12 cellular contexts compared by ENCODE assay signal in genomic region chr11:28463826-28464225, GRCh38.
DNase-seq lines count a peak whose midpoint lies in the region; ATAC-seq and TF ChIP-seq lines count a peak whose summit lies in the region.
"Had no signal": no experiment of that assay in that cellular context is flagged by ENCODE, and none has a peak within 500 bp of the region (broad histone marks: within the 10 kb centered on the region; RNA-seq: fewer than 3 reads in every experiment).

No MANE protein-coding gene starts in this region.

- CTCF ChIA-PET in T-cell (lab: Charles Lee) = no interaction called here

- no peaks in the 10 kb centered on the region for H3K27me3 Mint-ChIP-seq in T-cell

- no peaks in the 10 kb centered on the region for H3F3A ChIP-seq in smooth muscle cell (ENCODE audit: low read depth)

- H3K4me1 ChIP-seq in adipocyte (ENCODE audit: control insufficient read depth, insufficient read depth, low read length) = peaks cover 32% of the 10 kb centered on the region
- no peaks in the 10 kb centered on the region for H3K4me1 ChIP-seq in smooth muscle cell (ENCODE audit: low read depth)

- no peaks in the 10 kb centered on the region for H3K79me2 ChIP-seq in smooth muscle cell (ENCODE audit: low read depth)

- H3K9ac ChIP-seq in adipocyte (ENCODE audit: low read length) (no peak overlapping the region), smooth muscle cell (ENCODE audit: low read depth) (peak overlapping the region; percentile 12)

- H3K9me3 ChIP-seq in adipocyte (ENCODE audit: control insufficient read depth, low read length) (no peaks in the 10 kb centered on the region), smooth muscle cell (replicated peaks; ENCODE audit: low read depth) (no peaks in the 10 kb centered on the region)

- H3K9me3 Mint-ChIP-seq in T-cell = peaks cover 0 to 6% (median 0%) of the 10 kb centered on the region in 3 donors

- no peak overlapping the region for H3K4me3 Mint-ChIP-seq in T-cell

- H3K36me3 Mint-ChIP-seq in T-cell = no peaks in the 10 kb centered on the region

- no peak overlapping the region for H3K27ac Mint-ChIP-seq in T-cell

- peak; percentile 84 for DNase-seq in HCEC 1CT
- peak; percentile 38 for DNase-seq in adipocyte (ENCODE audit: low read depth)
- peak; percentile 74 for DNase-seq in fibroblast of gingiva (ENCODE audit: low read depth)
- no peak for DNase-seq in smooth muscle cell (lab: John Stamatoyannopoulos, UW; ENCODE audit: unreplicated experiment)
- no peak for DNase-seq in foreskin melanocyte
- no peak for DNase-seq in T-cell
- DNase-seq: NCI-H2029, NCI-H524, SHP77 treated with DMSO at 0.1 percent for 48 hours had no signal

- ATAC-seq in HG03378 (IDR thresholded peaks at IDR 0.05; ENCODE audit: unreplicated experiment) (no peak), GM21723 (IDR thresholded peaks at IDR 0.05; ENCODE audit: unreplicated experiment) (no peak), T-cell (replicated peaks in 1 of 4) (no peak)

- H3K36me3 ChIP-seq in adipocyte (ENCODE audit: control insufficient read depth, insufficient read depth, low read length, severe bottlenecking) (no peaks in the 10 kb centered on the region), smooth muscle cell (ENCODE audit: low read depth) (no peaks in the 10 kb centered on the region)

- no peaks in the 10 kb centered on the region for H4K20me1 ChIP-seq in smooth muscle cell (ENCODE audit: low read depth)

- no peak for TF ChIP-seq CTCF in smooth muscle cell (IDR thresholded peaks at IDR 0.05; ENCODE audit: borderline replicate concordance, insufficient read depth, poor library complexity, severe bottlenecking)

- POLR2A ChIA-PET in T-cell (lab: Charles Lee) = no interaction called here

- H2AFZ ChIP-seq in smooth muscle cell (ENCODE audit: low read depth) = no peak overlapping the region

- H3K27ac ChIP-seq in smooth muscle cell (ENCODE audit: low read depth) = peak overlapping the region; percentile 74
- H3K27ac ChIP-seq: C4-2B had no signal

- 48% methylated on average over 4 of the region's 4 CpGs for WGBS in smooth muscle cell (ENCODE audit: low lambda C conversion rate)

- H3K27me3 ChIP-seq in adipocyte (replicated peaks; ENCODE audit: control insufficient read depth, insufficient read depth, low read length) (no peaks in the 10 kb centered on the region), smooth muscle cell (ENCODE audit: low read depth) (no peaks in the 10 kb centered on the region)

- no peak overlapping the region for H3K4me3 ChIP-seq in adipocyte (ENCODE audit: low read length)
- no peak overlapping the region for H3K4me3 ChIP-seq in smooth muscle cell

- H3K4me2 ChIP-seq in smooth muscle cell = no peak overlapping the region

- H3K4me1 Mint-ChIP-seq in T-cell = no peaks in the 10 kb centered on the region

Comparison
In these comparisons a context has a peak if more than half of its experiments do, and no peak if none do; other contexts are left out.
1. DNase-seq: peak in HCEC 1CT (single experiment), adipocyte (single experiment) and fibroblast of gingiva (single experiment); none in smooth muscle cell (single experiment), foreskin melanocyte (single experiment) and T-cell (0 of 34).